Comparison of ENCODE assay signal across 8 cellular contexts in genomic region chr16:28589930-28590329, GRCh38. TPM values are rescaled to one million over a fixed set of nuclear protein-coding genes. Genes with fewer than 3 reads are reported as not detected.
"Had no signal": no experiment of that assay in that cellular context is flagged by ENCODE, and none has a peak within 500 bp of the region (broad histone marks: within the 10 kb centered on the region; RNA-seq: fewer than 3 reads in every experiment).

No MANE protein-coding gene starts in this region.

- DNase-seq: H9, HCEC 1CT, KBM-7 had no signal

- H3K4me3 ChIP-seq: GM23338 had no signal

- FAIRE-seq: H1, H54, HTR-8/SVneo had no signal

- ATAC-seq: GM23338 had no signal

- H2AFZ ChIP-seq: GM23338 had no signal

- H3K4me2 ChIP-seq: GM23338 had no signal

RNA-seq across cellular contexts. Expression of gene SULT1A2, which starts 6.9 kb away (rescaled TPM):
- polyA plus RNA-seq: IgD-negative memory B cell had no signal

RNA-seq across cellular contexts. Expression of gene NPIPB8, which starts 47.9 kb away (rescaled TPM):
- total RNA-seq: H1, H9 had no signal
- polyA plus RNA-seq: GM23338, IgD-negative memory B cell had no signal

RNA-seq across cellular contexts. Expression of gene NUPR1, which starts 51.2 kb away (rescaled TPM):
- polyA plus RNA-seq: IgD-negative memory B cell had no signal
